In genomic region chr10:127464561-127464960, GRCh38 we compare ENCODE assay signal across 5 cellular contexts.
"Had no signal": no experiment of that assay in that cellular context is flagged by ENCODE, and none has a peak within 500 bp of the region (broad histone marks: within the 10 kb centered on the region; RNA-seq: fewer than 3 reads in every experiment).

No MANE protein-coding gene starts in this region.

- H3K4me3 ChIP-seq: GM23338, K562 had no signal

- H3K27ac Mint-ChIP-seq: GM23338, H9 had no signal

- H3K4me3 Mint-ChIP-seq: GM23338, H9 had no signal

- DNase-seq: H9, HCEC 1CT, IMR-90 had no signal

- H3K4me1 Mint-ChIP-seq: GM23338, H9 had no signal
